Comparison of ENCODE assay signal across 25 cellular contexts in genomic region chr2:61950571-61951315, GRCh38. TPM values are rescaled to one million over a fixed set of nuclear protein-coding genes. Genes with fewer than 3 reads are reported as not detected.
A peak's percentile ranks its signal among the peaks of the same experiment; 100 is the strongest.
DNase-seq lines count a peak whose midpoint lies in the region; ATAC-seq and TF ChIP-seq lines count a peak whose summit lies in the region.
"Had no signal": no experiment of that assay in that cellular context is flagged by ENCODE, and none has a peak within 500 bp of the region (broad histone marks: within the 10 kb centered on the region; RNA-seq: fewer than 3 reads in every experiment).

No MANE protein-coding gene starts in this region.

- H3K4me3 ChIP-seq in cardiac muscle cell = no peak overlapping the region
- no peak overlapping the region for H3K4me3 ChIP-seq in ascending aorta
- no peak overlapping the region for H3K4me3 ChIP-seq in thyroid gland (replicated peaks in 1 of 3)
- H3K4me3 ChIP-seq: esophagus squamous epithelium, skin epidermis had no signal

- H3K4me1 Mint-ChIP-seq in mesothelial cell of epicardium = peaks cover 36% of the 10 kb centered on the region
- H3K4me1 Mint-ChIP-seq in activated CD4-positive, alpha-beta T cell treated with anti-CD3 and anti-CD28 coated beads, Interleukin-2, amount 10 ng/mL, durations not matched to agents 7 days and 5 days = no peaks in the 10 kb centered on the region
- H3K4me1 Mint-ChIP-seq: activated B cell treated with CpG ODN at 0.5 μM for 24 hours; activated CD8-positive, alpha-beta memory T cell treated with anti-CD3 and anti-CD28 coated beads, Interleukin-2, amount 10 ng/mL, durations not matched to agents 7 days and 5 days had no signal

- TF ChIP-seq POLR2A in thyroid gland (IDR thresholded peaks at IDR 0.05) = no peak

- intact Hi-C loops in Right ventricle myocardium superior (cut with DNase I) (no loop called here), ascending aorta (cut with DNase I) (no loop called here), thyroid gland (cut with DNase I) (no loop called here)

- H3K9me3 Mint-ChIP-seq in mesothelial cell of epicardium = peaks cover 14% of the 10 kb centered on the region
- peaks cover 2% of the 10 kb centered on the region for H3K9me3 Mint-ChIP-seq in activated CD4-positive, alpha-beta T cell treated with anti-CD3 and anti-CD28 coated beads, Interleukin-2, amount 10 ng/mL, durations not matched to agents 7 days and 5 days

- ATAC-seq in Right ventricle myocardium superior (ENCODE audit: poor library complexity) (no peak), HG02588 (IDR thresholded peaks at IDR 0.05; ENCODE audit: unreplicated experiment) (no peak)
- ATAC-seq: activated CD8-positive, alpha-beta memory T cell treated with anti-CD3 and anti-CD28 coated beads, Interleukin-2, amount 10 ng/mL, durations not matched to agents 7 days and 5 days had no signal

- no peaks in the 10 kb centered on the region for H3K27me3 Mint-ChIP-seq in mesothelial cell of epicardium (ENCODE audit: low read depth)
- no peaks in the 10 kb centered on the region for H3K27me3 Mint-ChIP-seq in activated CD4-positive, alpha-beta T cell treated with anti-CD3 and anti-CD28 coated beads, Interleukin-2, amount 10 ng/mL, durations not matched to agents 7 days and 5 days
- H3K27me3 Mint-ChIP-seq: activated B cell treated with CpG ODN at 0.5 μM for 24 hours; activated CD8-positive, alpha-beta memory T cell treated with anti-CD3 and anti-CD28 coated beads, Interleukin-2, amount 10 ng/mL, durations not matched to agents 7 days and 5 days; CD4-positive, CD25-positive, alpha-beta regulatory T cell had no signal

- H3K9me3 ChIP-seq in cardiac muscle cell (ENCODE audit: low read depth) = no peaks in the 10 kb centered on the region
- no peaks in the 10 kb centered on the region for H3K9me3 ChIP-seq in ascending aorta
- no peaks in the 10 kb centered on the region for H3K9me3 ChIP-seq in thyroid gland

- H3K27me3 ChIP-seq in cardiac muscle cell (no peaks in the 10 kb centered on the region), ascending aorta (no peaks in the 10 kb centered on the region), thyroid gland (no peaks in the 10 kb centered on the region)
- H3K27me3 ChIP-seq: esophagus squamous epithelium had no signal

- DNase-seq in cardiac muscle cell (ENCODE audit: low read depth in 1 of 2, low spot score in 1 of 2) (no peak), Right ventricle myocardium superior (no peak), ascending aorta (ENCODE audit: low spot score in 2 of 2) (no peak), mesothelial cell of epicardium (ENCODE audit: low spot score in 2 of 2, unreplicated experiment in 2 of 2) (no peak), thyroid gland (no peak)
- DNase-seq in stimulated activated CD4-positive, alpha-beta T cell treated with anti-CD3 and anti-CD28 coated beads, Interleukin-4, amount 100 ng/mL, for 1 hour = no peak
- DNase-seq in activated CD4-positive, alpha-beta T cell treated with anti-CD3 and anti-CD28 coated beads, Interleukin-2, amount 10 ng/mL, durations not matched to agents 7 days and 5 days = no peak
- DNase-seq: activated B cell treated with CpG ODN at 0.5 μM for 24 hours; activated CD8-positive, alpha-beta memory T cell treated with anti-CD3 and anti-CD28 coated beads, Interleukin-2, amount 10 ng/mL, durations not matched to agents 7 days and 5 days; activated naive CD4-positive, alpha-beta T cell treated with Interleukin-2 at 50 U/mL for 16 hours; CD4-positive, CD25-positive, alpha-beta regulatory T cell; cortex of kidney; esophagus squamous epithelium; foreskin melanocyte; GOT3; mesendoderm; NCI-H1694; NCI-H2171; NCI-H510A; OCI-M1; SHP77; SW 1271; T-helper 9 cell had no signal

- H3K36me3 ChIP-seq in cardiac muscle cell (no peaks in the 10 kb centered on the region), ascending aorta (no peaks in the 10 kb centered on the region), thyroid gland (no peaks in the 10 kb centered on the region)
- H3K36me3 ChIP-seq: esophagus squamous epithelium had no signal

- H3K27ac ChIP-seq in cardiac muscle cell = peak overlapping the region; percentile 74
- H3K27ac ChIP-seq in ascending aorta = peak overlapping the region; percentile 53 to 61
- H3K27ac ChIP-seq in thyroid gland = peak overlapping the region; percentile 38 to 89 (median 86)

- CTCF ChIA-PET in activated CD4-positive, alpha-beta T cell treated with anti-CD3 and anti-CD28 coated beads, Interleukin-2, amount 10 ng/mL, durations not matched to agents 7 days and 5 days (lab: Charles Lee) = no interaction called here

- TF ChIP-seq CTCF in cardiac muscle cell (IDR thresholded peaks at IDR 0.05; ENCODE audit: low read depth, low read length) (no peak), ascending aorta (IDR thresholded peaks at IDR 0.05) (no peak), mesothelial cell of epicardium (IDR thresholded peaks at IDR 0.05; ENCODE audit: unreplicated experiment) (no peak), thyroid gland (IDR thresholded peaks at IDR 0.05) (no peak)

- peaks cover 19% of the 10 kb centered on the region for H3K4me1 ChIP-seq in cardiac muscle cell (ENCODE audit: low read depth)
- H3K4me1 ChIP-seq in ascending aorta = peaks cover 11 to 21% of the 10 kb centered on the region in 2 donors
- H3K4me1 ChIP-seq in thyroid gland = peaks cover 24 to 38% of the 10 kb centered on the region in 2 donors

- POLR2A ChIA-PET in activated CD4-positive, alpha-beta T cell treated with anti-CD3 and anti-CD28 coated beads, Interleukin-2, amount 10 ng/mL, durations not matched to agents 7 days and 5 days (lab: Charles Lee) = no interaction called here

- no peak overlapping the region for H3K4me3 Mint-ChIP-seq in mesothelial cell of epicardium
- no peak overlapping the region for H3K4me3 Mint-ChIP-seq in activated CD4-positive, alpha-beta T cell treated with anti-CD3 and anti-CD28 coated beads, Interleukin-2, amount 10 ng/mL, durations not matched to agents 7 days and 5 days
- H3K4me3 Mint-ChIP-seq: activated B cell treated with CpG ODN at 0.5 μM for 24 hours; activated CD8-positive, alpha-beta memory T cell treated with anti-CD3 and anti-CD28 coated beads, Interleukin-2, amount 10 ng/mL, durations not matched to agents 7 days and 5 days; CD4-positive, CD25-positive, alpha-beta regulatory T cell had no signal

- peak overlapping the region; percentile 88 for H3K27ac Mint-ChIP-seq in mesothelial cell of epicardium
- H3K27ac Mint-ChIP-seq in activated CD4-positive, alpha-beta T cell treated with anti-CD3 and anti-CD28 coated beads, Interleukin-2, amount 10 ng/mL, durations not matched to agents 7 days and 5 days = no peak overlapping the region
- H3K27ac Mint-ChIP-seq: activated B cell treated with CpG ODN at 0.5 μM for 24 hours; activated CD8-positive, alpha-beta memory T cell treated with anti-CD3 and anti-CD28 coated beads, Interleukin-2, amount 10 ng/mL, durations not matched to agents 7 days and 5 days had no signal

- H3K36me3 Mint-ChIP-seq in mesothelial cell of epicardium = peaks cover 20% of the 10 kb centered on the region
- H3K36me3 Mint-ChIP-seq in activated CD4-positive, alpha-beta T cell treated with anti-CD3 and anti-CD28 coated beads, Interleukin-2, amount 10 ng/mL, durations not matched to agents 7 days and 5 days (ENCODE audit: low read depth) = peaks cover 2% of the 10 kb centered on the region
- H3K36me3 Mint-ChIP-seq: activated CD8-positive, alpha-beta memory T cell treated with anti-CD3 and anti-CD28 coated beads, Interleukin-2, amount 10 ng/mL, durations not matched to agents 7 days and 5 days had no signal

- WGBS in thyroid gland, 2 donors = 87 to 88% methylated on average over 9 of the region's 9 CpGs

RNA-seq across cellular contexts. Expression of gene COMMD1, which starts 45.3 kb away (rescaled TPM):
- total RNA-seq in cardiac muscle cell (36.1 and 63.3 TPM in 2 replicates), Right ventricle myocardium superior (60.8 TPM), ascending aorta (31.8 TPM), mesothelial cell of epicardium (36.1 to 40.3 TPM (median 37.9 TPM) in 3 replicates), thyroid gland (100 to 1,000 TPM in 2 of 4 donors, 10 to 100 TPM in 2; 76.0 to 132 (median 100) TPM)
- polyA plus RNA-seq in cardiac muscle cell = 83.6 and 94.0 TPM in 2 replicates
- 10 to 100 TPM; 29.1 to 30.6 TPM for total RNA-seq in activated CD4-positive, alpha-beta T cell treated with anti-CD3 and anti-CD28 coated beads, Interleukin-2, amount 10 ng/mL, durations not matched to agents 7 days and 5 days
